In the genomic region with DNA sequence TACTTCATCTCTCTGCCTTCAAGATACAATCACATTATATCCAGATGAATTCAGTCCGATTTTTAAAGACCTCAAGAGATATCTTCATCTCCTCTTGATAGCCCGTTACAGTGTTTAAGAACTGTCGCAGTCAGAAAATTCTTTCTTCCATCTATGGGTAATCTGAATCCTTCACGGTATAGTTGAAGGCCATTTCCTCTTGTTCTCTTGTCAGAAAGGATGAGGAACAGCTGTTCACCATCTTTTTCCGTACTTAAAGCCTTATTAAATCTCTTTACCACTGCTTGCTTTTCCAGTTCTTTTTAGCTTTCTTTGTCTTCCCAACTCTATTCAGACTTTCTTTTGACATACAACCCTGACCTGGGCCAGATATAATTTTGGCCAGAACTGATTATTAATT, we compare ENCODE assay signal across 13 cellular contexts.
"Had no signal": no experiment of that assay in that cellular context is flagged by ENCODE, and none has a peak within 500 bp of the region (broad histone marks: within the 10 kb centered on the region; RNA-seq: fewer than 3 reads in every experiment).

No MANE protein-coding gene starts in this region.

- H3K36me3 ChIP-seq: breast epithelium, gastrocnemius medialis, right atrium auricular region, vagina had no signal

- DNase-seq: activated CD4-positive, alpha-beta memory T cell treated with anti-CD3 and anti-CD28 coated beads for 36 hours; activated effector memory CD4-positive, alpha-beta T cell treated with anti-CD3 and anti-CD28 coated beads, Interleukin-2, amount 50 U/mL, for 16 hours; activated naive CD8-positive, alpha-beta T cell treated with anti-CD3 and anti-CD28 coated beads for 36 hours; activated T-cell treated with anti-CD3 and anti-CD28 coated beads, Interleukin-2, amount 50 U/mL, for 4 hours; endodermal cell; gastrocnemius medialis; stimulated activated naive B cell treated with anti-CD40 and anti-IgM and Interleukin-4, amounts not matched to agents 10 μg/mL and 1 μg/mL and 100 μg/mL, for 72 hours; T1000 had no signal

- H3K4me3 ChIP-seq: breast epithelium, gastrocnemius medialis, right atrium auricular region, tibial nerve, vagina had no signal

- H3K4me1 ChIP-seq: breast epithelium, gastrocnemius medialis, right atrium auricular region, tibial nerve, vagina had no signal

- H3K9me3 ChIP-seq: breast epithelium, gastrocnemius medialis, right atrium auricular region, tibial nerve, vagina had no signal

- H3K27me3 ChIP-seq: breast epithelium, gastrocnemius medialis, right atrium auricular region, tibial nerve, vagina had no signal

- H3K27ac ChIP-seq: breast epithelium, gastrocnemius medialis, right atrium auricular region, tibial nerve, vagina had no signal

- ATAC-seq: activated T-cell treated with anti-CD3 and anti-CD28 coated beads, Interleukin-2, amount 50 U/mL, for 4 hours; esophagus mucosa; gastrocnemius medialis; stimulated activated naive B cell treated with anti-CD40 and anti-IgM and Interleukin-4, amounts not matched to agents 10 μg/mL and 1 μg/mL and 100 μg/mL, for 72 hours had no signal
